In genomic region chr15:67823371-67824156, GRCh38 we compare ENCODE assay signal across 9 cellular contexts. TPM values are rescaled to one million over a fixed set of nuclear protein-coding genes. Genes with fewer than 3 reads are reported as not detected.
DNase-seq lines count a peak whose midpoint lies in the region; ATAC-seq and TF ChIP-seq lines count a peak whose summit lies in the region.
"Had no signal": no experiment of that assay in that cellular context is flagged by ENCODE, and none has a peak within 500 bp of the region (broad histone marks: within the 10 kb centered on the region; RNA-seq: fewer than 3 reads in every experiment).

No MANE protein-coding gene starts in this region.

- H3K4me1 Mint-ChIP-seq in activated CD8-positive, alpha-beta T cell treated with anti-CD3 and anti-CD28 coated beads for 36 hours (ENCODE audit: low read depth): peaks cover 44% of the 10 kb centered on the region
- peaks cover 25% of the 10 kb centered on the region in 2 donors for H3K4me1 Mint-ChIP-seq in natural killer cell treated with Interleukin-12 subunit alpha and Interleukin-12 subunit beta and Interleukin-15 and Interleukin-18, amount 100 ng/mL, for 72 hours (ENCODE audit: low read depth in 2 of 2)

- no peak overlapping the region for H3K27ac Mint-ChIP-seq in activated CD8-positive, alpha-beta T cell treated with anti-CD3 and anti-CD28 coated beads for 36 hours
- H3K27ac Mint-ChIP-seq in natural killer cell treated with Interleukin-12 subunit alpha and Interleukin-12 subunit beta and Interleukin-15 and Interleukin-18, amount 100 ng/mL, for 72 hours: peak overlapping the region in 1 of 2 donors; percentile 34

- H3K9me3 ChIP-seq in HUES6 (ENCODE audit: control insufficient read depth, insufficient read depth, low read depth, low read length): no peaks in the 10 kb centered on the region

- ATAC-seq in activated CD8-positive, alpha-beta T cell treated with anti-CD3 and anti-CD28 coated beads for 36 hours: peak; percentile 18
- no peak for ATAC-seq in natural killer cell treated with Interleukin-12 subunit alpha and Interleukin-12 subunit beta and Interleukin-15 and Interleukin-18, amount 100 ng/mL, for 72 hours
- ATAC-seq in HG02840 (IDR thresholded peaks at IDR 0.05; ENCODE audit: low FRiP score, unreplicated experiment): no peak
- ATAC-seq in HG03135 (IDR thresholded peaks at IDR 0.05; ENCODE audit: unreplicated experiment): no peak

- H3K4me1 ChIP-seq in HUES6 (ENCODE audit: control insufficient read depth, insufficient read depth, low read length): peaks cover 63% of the 10 kb centered on the region

- peak overlapping the region; percentile 67 for H3K4me3 Mint-ChIP-seq in activated CD8-positive, alpha-beta T cell treated with anti-CD3 and anti-CD28 coated beads for 36 hours
- peak overlapping the region; percentile 71 for H3K4me3 Mint-ChIP-seq in natural killer cell treated with Interleukin-12 subunit alpha and Interleukin-12 subunit beta and Interleukin-15 and Interleukin-18, amount 100 ng/mL, for 72 hours

- no peaks in the 10 kb centered on the region for H3K36me3 ChIP-seq in HUES6 (ENCODE audit: control insufficient read depth, insufficient read depth, low read length)

- H3K36me3 Mint-ChIP-seq in activated CD8-positive, alpha-beta T cell treated with anti-CD3 and anti-CD28 coated beads for 36 hours (ENCODE audit: low read depth): no peaks in the 10 kb centered on the region
- no peaks in the 10 kb centered on the region for H3K36me3 Mint-ChIP-seq in natural killer cell treated with Interleukin-12 subunit alpha and Interleukin-12 subunit beta and Interleukin-15 and Interleukin-18, amount 100 ng/mL, for 72 hours

- POLR2A ChIA-PET in activated CD8-positive, alpha-beta T cell treated with anti-CD3 and anti-CD28 coated beads for 36 hours (lab: Charles Lee): interaction anchor here (0.6 to 1.2 kb wide), 3 partner anchors 11 to 228 kb away, joined by 3 read pairs; no protein-coding TSS in a partner anchor

- intact Hi-C loops in activated CD8-positive, alpha-beta T cell treated with anti-CD3 and anti-CD28 coated beads for 36 hours (cut with micrococcal nuclease): no loop called here

- peaks cover 73% of the 10 kb centered on the region for H3K27me3 Mint-ChIP-seq in activated CD8-positive, alpha-beta T cell treated with anti-CD3 and anti-CD28 coated beads for 36 hours
- H3K27me3 Mint-ChIP-seq in natural killer cell treated with Interleukin-12 subunit alpha and Interleukin-12 subunit beta and Interleukin-15 and Interleukin-18, amount 100 ng/mL, for 72 hours: peaks cover 39 to 51% of the 10 kb centered on the region in 2 donors

- CTCF ChIA-PET in activated CD8-positive, alpha-beta T cell treated with anti-CD3 and anti-CD28 coated beads for 36 hours (lab: Charles Lee): interaction anchor here (1.1 to 3.4 kb wide), 6 partner anchors 9 to 877 kb away, joined by 3 to 15 read pairs (median 4); no protein-coding TSS in a partner anchor

- peaks cover 99% of the 10 kb centered on the region for H3K27me3 ChIP-seq in HUES6 (ENCODE audit: control insufficient read depth, insufficient read depth, low read length)

- peak overlapping the region; percentile 48 for H3K4me3 ChIP-seq in HUES6 (ENCODE audit: low read depth, low read length)

- no peak overlapping the region for H3K9ac ChIP-seq in HUES6 (ENCODE audit: low read length)

- H3K27ac ChIP-seq in HUES6 (ENCODE audit: low read depth, low read length): no peak overlapping the region

- DNase-seq in COR-L47 (lab: John Stamatoyannopoulos, UW) (peak; percentile 45), UCSD-AML1 (lab: John Stamatoyannopoulos, UW; ENCODE audit: unreplicated experiment) (no peak)
- no peak for DNase-seq in activated CD8-positive, alpha-beta T cell treated with anti-CD3 and anti-CD28 coated beads for 36 hours
- DNase-seq in natural killer cell treated with Interleukin-12 subunit alpha and Interleukin-12 subunit beta and Interleukin-15 and Interleukin-18, amount 100 ng/mL, for 72 hours (ENCODE audit: low spot score): no peak
- DNase-seq in effector CD8-positive, alpha-beta T cell (lab: John Stamatoyannopoulos, UW): no peak

- H3K9me3 Mint-ChIP-seq in activated CD8-positive, alpha-beta T cell treated with anti-CD3 and anti-CD28 coated beads for 36 hours: no peaks in the 10 kb centered on the region
- H3K9me3 Mint-ChIP-seq in natural killer cell treated with Interleukin-12 subunit alpha and Interleukin-12 subunit beta and Interleukin-15 and Interleukin-18, amount 100 ng/mL, for 72 hours: no peaks in the 10 kb centered on the region

- no peak for TF ChIP-seq CTCF in activated CD8-positive, alpha-beta T cell treated with anti-CD3 and anti-CD28 coated beads for 36 hours (IDR thresholded peaks at IDR 0.05)

RNA-seq across cellular contexts. Expression of gene SKOR1, which starts 1.7 kb away (rescaled TPM):
- under 1 TPM; 0.09 to 0.25 TPM for total RNA-seq in activated CD8-positive, alpha-beta T cell treated with anti-CD3 and anti-CD28 coated beads for 36 hours
- total RNA-seq in natural killer cell treated with Interleukin-12 subunit alpha and Interleukin-12 subunit beta and Interleukin-15 and Interleukin-18, amount 100 ng/mL, for 72 hours: under 1 TPM; 0.42 to 0.48 TPM
- total RNA-seq: glomerular endothelial cell had no signal

RNA-seq across cellular contexts. Expression of gene RNU6-1, which starts 16.3 kb away (rescaled TPM):
- not detected for total RNA-seq in activated CD8-positive, alpha-beta T cell treated with anti-CD3 and anti-CD28 coated beads for 36 hours
- total RNA-seq in natural killer cell treated with Interleukin-12 subunit alpha and Interleukin-12 subunit beta and Interleukin-15 and Interleukin-18, amount 100 ng/mL, for 72 hours: not detected
- total RNA-seq: glomerular endothelial cell had no signal
